ENCODE assay signal across 13 cellular contexts in genomic region chr10:97015199-97015693, GRCh38.
A peak's percentile ranks its signal among the peaks of the same experiment; 100 is the strongest.
DNase-seq lines count a peak whose midpoint lies in the region; ATAC-seq and TF ChIP-seq lines count a peak whose summit lies in the region.
"Had no signal": no experiment of that assay in that cellular context is flagged by ENCODE, and none has a peak within 500 bp of the region (broad histone marks: within the 10 kb centered on the region; RNA-seq: fewer than 3 reads in every experiment).

No MANE protein-coding gene starts in this region.

- no peaks in the 10 kb centered on the region for H3K36me3 Mint-ChIP-seq in activated CD8-positive, alpha-beta T cell treated with anti-CD3 and anti-CD28 coated beads, Interleukin-2, amount 10 ng/mL, durations not matched to agents 7 days and 5 days (ENCODE audit: low read depth)
- H3K36me3 Mint-ChIP-seq in activated CD8-positive, alpha-beta T cell treated with anti-CD3 and anti-CD28 coated beads for 36 hours (ENCODE audit: low read depth): no peaks in the 10 kb centered on the region
- H3K36me3 Mint-ChIP-seq in natural killer cell: no peaks in the 10 kb centered on the region
- H3K36me3 Mint-ChIP-seq: CD4-positive, CD25-positive, alpha-beta regulatory T cell had no signal

- DNase-seq in activated CD8-positive, alpha-beta T cell treated with anti-CD3 and anti-CD28 coated beads, Interleukin-2, amount 10 ng/mL, durations not matched to agents 7 days and 5 days: no peak
- no peak for DNase-seq in activated CD8-positive, alpha-beta T cell treated with anti-CD3 and anti-CD28 coated beads for 36 hours
- DNase-seq in natural killer cell (no peak), MV-4-11 (lab: John Stamatoyannopoulos, UW) (no peak), cerebellar nuclear complex (lab: John Stamatoyannopoulos, UW) (no peak)
- DNase-seq: ACHN; CD4-positive, CD25-positive, alpha-beta regulatory T cell; DMS53; GF-D8; HCEC 1CT had no signal

- CTCF ChIA-PET in activated CD8-positive, alpha-beta T cell treated with anti-CD3 and anti-CD28 coated beads, Interleukin-2, amount 10 ng/mL, durations not matched to agents 7 days and 5 days (lab: Charles Lee): interaction anchor here (1.0 to 1.2 kb wide), 2 partner anchors 10 to 22 kb away, joined by 4 to 6 read pairs; no protein-coding TSS in a partner anchor
- CTCF ChIA-PET in activated CD8-positive, alpha-beta T cell treated with anti-CD3 and anti-CD28 coated beads for 36 hours (lab: Charles Lee): interaction anchor here (1.2 to 1.6 kb wide), 3 partner anchors 11 to 105 kb away, joined by 4 to 6 read pairs (median 5); no protein-coding TSS in a partner anchor

- H3K27ac ChIP-seq in VCaP (peak overlapping the region; percentile 52), skeletal muscle tissue (ENCODE audit: low read depth, low read length) (peak overlapping the region; percentile 65)
- H3K27ac ChIP-seq: BLaER1 treated with 17β-estradiol and CSF1 and Interleukin-3, amounts not matched to agents 10 nM and 100 nM had no signal

- TF ChIP-seq CTCF in activated CD8-positive, alpha-beta T cell treated with anti-CD3 and anti-CD28 coated beads for 36 hours (IDR thresholded peaks at IDR 0.05): no peak
- TF ChIP-seq CTCF in VCaP (conservative IDR thresholded peaks at IDR 0.05) (no peak), natural killer cell (IDR thresholded peaks at IDR 0.05) (no peak)

- peak overlapping the region; percentile 47 for H3K27ac Mint-ChIP-seq in activated CD8-positive, alpha-beta T cell treated with anti-CD3 and anti-CD28 coated beads, Interleukin-2, amount 10 ng/mL, durations not matched to agents 7 days and 5 days
- no peak overlapping the region for H3K27ac Mint-ChIP-seq in activated CD8-positive, alpha-beta T cell treated with anti-CD3 and anti-CD28 coated beads for 36 hours
- peak overlapping the region in 1 of 2 donors; percentile 6 for H3K27ac Mint-ChIP-seq in natural killer cell
- H3K27ac Mint-ChIP-seq: CD4-positive, CD25-positive, alpha-beta regulatory T cell had no signal

- H3K4me3 Mint-ChIP-seq in activated CD8-positive, alpha-beta T cell treated with anti-CD3 and anti-CD28 coated beads, Interleukin-2, amount 10 ng/mL, durations not matched to agents 7 days and 5 days: no peak overlapping the region
- no peak overlapping the region for H3K4me3 Mint-ChIP-seq in activated CD8-positive, alpha-beta T cell treated with anti-CD3 and anti-CD28 coated beads for 36 hours
- peak overlapping the region; percentile 37 for H3K4me3 Mint-ChIP-seq in natural killer cell

- H3K27me3 ChIP-seq in skeletal muscle tissue (ENCODE audit: control insufficient read depth in 3 of 3, insufficient read depth in 3 of 3, low read length in 3 of 3): no peaks in the 10 kb centered on the region
- H3K27me3 ChIP-seq: BLaER1 treated with 17β-estradiol and CSF1 and Interleukin-3, amounts not matched to agents 10 nM and 100 nM had no signal

- H3K4me1 ChIP-seq in skeletal muscle tissue (ENCODE audit: control insufficient read depth in 3 of 3, insufficient read depth in 3 of 3, low read length in 3 of 3): peaks cover 15 to 34% (median 24%) of the 10 kb centered on the region in 3 donors

- POLR2A ChIA-PET in activated CD8-positive, alpha-beta T cell treated with anti-CD3 and anti-CD28 coated beads, Interleukin-2, amount 10 ng/mL, durations not matched to agents 7 days and 5 days (lab: Charles Lee): no interaction called here
- POLR2A ChIA-PET in activated CD8-positive, alpha-beta T cell treated with anti-CD3 and anti-CD28 coated beads for 36 hours (lab: Charles Lee): no interaction called here

- no peaks in the 10 kb centered on the region for H3K9me3 Mint-ChIP-seq in activated CD8-positive, alpha-beta T cell treated with anti-CD3 and anti-CD28 coated beads, Interleukin-2, amount 10 ng/mL, durations not matched to agents 7 days and 5 days (ENCODE audit: insufficient read depth)
- no peaks in the 10 kb centered on the region for H3K9me3 Mint-ChIP-seq in activated CD8-positive, alpha-beta T cell treated with anti-CD3 and anti-CD28 coated beads for 36 hours
- H3K9me3 Mint-ChIP-seq in natural killer cell: no peaks in the 10 kb centered on the region

- no peak for ATAC-seq in activated CD8-positive, alpha-beta T cell treated with anti-CD3 and anti-CD28 coated beads, Interleukin-2, amount 10 ng/mL, durations not matched to agents 7 days and 5 days
- ATAC-seq in activated CD8-positive, alpha-beta T cell treated with anti-CD3 and anti-CD28 coated beads for 36 hours: no peak
- no peak for ATAC-seq in natural killer cell

- no peaks in the 10 kb centered on the region for H3K36me3 ChIP-seq in skeletal muscle tissue (ENCODE audit: control insufficient read depth in 3 of 3, insufficient read depth in 3 of 3, low read length in 3 of 3)
- H3K36me3 ChIP-seq: BLaER1 treated with 17β-estradiol and CSF1 and Interleukin-3, amounts not matched to agents 10 nM and 100 nM had no signal

- H3K4me1 Mint-ChIP-seq in activated CD8-positive, alpha-beta T cell treated with anti-CD3 and anti-CD28 coated beads, Interleukin-2, amount 10 ng/mL, durations not matched to agents 7 days and 5 days (ENCODE audit: low read depth): peaks cover 27% of the 10 kb centered on the region
- peaks cover 11% of the 10 kb centered on the region for H3K4me1 Mint-ChIP-seq in activated CD8-positive, alpha-beta T cell treated with anti-CD3 and anti-CD28 coated beads for 36 hours (ENCODE audit: low read depth)
- H3K4me1 Mint-ChIP-seq in natural killer cell: peaks cover 7 to 23% of the 10 kb centered on the region in 2 donors

- H3K27me3 Mint-ChIP-seq in activated CD8-positive, alpha-beta T cell treated with anti-CD3 and anti-CD28 coated beads, Interleukin-2, amount 10 ng/mL, durations not matched to agents 7 days and 5 days (ENCODE audit: low read depth): no peaks in the 10 kb centered on the region
- H3K27me3 Mint-ChIP-seq in activated CD8-positive, alpha-beta T cell treated with anti-CD3 and anti-CD28 coated beads for 36 hours: no peaks in the 10 kb centered on the region
- no peaks in the 10 kb centered on the region for H3K27me3 Mint-ChIP-seq in natural killer cell (ENCODE audit: low read depth in 2 of 2)
- H3K27me3 Mint-ChIP-seq: CD4-positive, CD25-positive, alpha-beta regulatory T cell had no signal

- H3K9me3 ChIP-seq in skeletal muscle tissue (ENCODE audit: control insufficient read depth in 3 of 3, low read length in 3 of 3): no peaks in the 10 kb centered on the region
- H3K9me3 ChIP-seq: BLaER1 treated with 17β-estradiol and CSF1 and Interleukin-3, amounts not matched to agents 10 nM and 100 nM had no signal

- peak overlapping the region in 2 of 3 donors; percentile 33 to 39 for H3K9ac ChIP-seq in skeletal muscle tissue (ENCODE audit: low read depth in 1 of 3, low read length in 3 of 3)
- H3K9ac ChIP-seq: BLaER1 treated with 17β-estradiol and CSF1 and Interleukin-3, amounts not matched to agents 10 nM and 100 nM had no signal

- H3K4me3 ChIP-seq in skeletal muscle tissue (ENCODE audit: low read length in 3 of 3): no peak overlapping the region
- H3K4me3 ChIP-seq: BLaER1 treated with 17β-estradiol and CSF1 and Interleukin-3, amounts not matched to agents 10 nM and 100 nM had no signal

- intact Hi-C loops in activated CD8-positive, alpha-beta T cell treated with anti-CD3 and anti-CD28 coated beads for 36 hours (cut with micrococcal nuclease): no loop called here
- intact Hi-C loops in natural killer cell (cut with micrococcal nuclease): no loop called here
